ENCODE assay signal across 14 cellular contexts in the genomic region with DNA sequence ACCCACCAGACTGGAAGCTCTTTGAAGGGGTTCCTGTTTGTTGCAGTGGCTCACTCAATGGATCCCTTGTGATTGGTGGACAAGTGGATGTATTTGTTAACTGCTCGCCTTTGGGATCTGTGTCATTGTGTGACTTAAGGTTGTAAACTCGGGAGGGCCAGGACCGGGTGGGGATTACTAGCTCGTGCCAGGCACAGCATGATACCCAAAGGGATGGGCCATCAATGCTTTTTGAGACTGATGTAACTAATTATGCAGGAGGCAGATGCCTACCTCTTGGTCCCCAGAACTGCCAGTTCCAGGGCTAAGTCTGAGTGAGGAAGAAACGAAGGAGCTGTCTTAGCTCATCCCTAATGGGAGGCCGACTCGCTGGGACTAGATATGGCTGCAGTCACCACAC. TPM values are rescaled to one million over a fixed set of nuclear protein-coding genes. Genes with fewer than 3 reads are reported as not detected.
DNase-seq lines count a peak whose midpoint lies in the region; ATAC-seq and TF ChIP-seq lines count a peak whose summit lies in the region.
"Had no signal": no experiment of that assay in that cellular context is flagged by ENCODE, and none has a peak within 500 bp of the region (broad histone marks: within the 10 kb centered on the region; RNA-seq: fewer than 3 reads in every experiment).

No MANE protein-coding gene starts in this region.

- H3K4me3 Mint-ChIP-seq in stimulated activated naive CD8-positive, alpha-beta T cell treated with anti-CD3 and anti-CD28 coated beads, Interleukin-15, Interleukin-2, amounts not matched to agents 100 ng/mL and 50 ng/mL, for 24 hours, result peak overlapping the region; percentile 59
- peak overlapping the region; percentile 52 for H3K4me3 Mint-ChIP-seq in activated T-helper 17 cell treated with anti-CD3 and anti-CD28 coated beads, Interleukin-2, amount 50 U/mL, for 72 hours
- peak overlapping the region; percentile 82 for H3K4me3 Mint-ChIP-seq in type B pancreatic cell

- H3K36me3 Mint-ChIP-seq in stimulated activated naive CD8-positive, alpha-beta T cell treated with anti-CD3 and anti-CD28 coated beads, Interleukin-15, Interleukin-2, amounts not matched to agents 100 ng/mL and 50 ng/mL, for 24 hours (ENCODE audit: low read depth), result peaks cover 7% of the 10 kb centered on the region
- peaks cover 8% of the 10 kb centered on the region for H3K36me3 Mint-ChIP-seq in activated T-helper 17 cell treated with anti-CD3 and anti-CD28 coated beads, Interleukin-2, amount 50 U/mL, for 72 hours (ENCODE audit: low read depth)
- H3K36me3 Mint-ChIP-seq in type B pancreatic cell, result no peaks in the 10 kb centered on the region

- peaks cover 9% of the 10 kb centered on the region for H3K4me1 Mint-ChIP-seq in stimulated activated naive CD8-positive, alpha-beta T cell treated with anti-CD3 and anti-CD28 coated beads, Interleukin-15, Interleukin-2, amounts not matched to agents 100 ng/mL and 50 ng/mL, for 24 hours (ENCODE audit: low read depth)
- no peaks in the 10 kb centered on the region for H3K4me1 Mint-ChIP-seq in activated T-helper 17 cell treated with anti-CD3 and anti-CD28 coated beads, Interleukin-2, amount 50 U/mL, for 72 hours
- H3K4me1 Mint-ChIP-seq in type B pancreatic cell (ENCODE audit: unreplicated experiment), result no peaks in the 10 kb centered on the region

- no peak for ATAC-seq in stimulated activated naive CD8-positive, alpha-beta T cell treated with anti-CD3 and anti-CD28 coated beads, Interleukin-15, Interleukin-2, amounts not matched to agents 100 U/mL and 50 U/mL, for 24 hours
- no peak for ATAC-seq in activated T-helper 17 cell treated with anti-CD3 and anti-CD28 coated beads, Interleukin-2, amount 50 U/mL, for 72 hours (replicated peaks)
- ATAC-seq in HG03025 (IDR thresholded peaks at IDR 0.05; ENCODE audit: low FRiP score, unreplicated experiment), result no peak
- ATAC-seq: heart left ventricle, left colon, Right ventricle myocardium inferior had no signal

- H3K9me3 Mint-ChIP-seq in stimulated activated naive CD8-positive, alpha-beta T cell treated with anti-CD3 and anti-CD28 coated beads, Interleukin-15, Interleukin-2, amounts not matched to agents 100 ng/mL and 50 ng/mL, for 24 hours, result no peaks in the 10 kb centered on the region
- H3K9me3 Mint-ChIP-seq in activated T-helper 17 cell treated with anti-CD3 and anti-CD28 coated beads, Interleukin-2, amount 50 U/mL, for 72 hours, result no peaks in the 10 kb centered on the region
- H3K9me3 Mint-ChIP-seq in type B pancreatic cell, result no peaks in the 10 kb centered on the region

- DNase-seq in stimulated activated naive CD8-positive, alpha-beta T cell treated with anti-CD3 and anti-CD28 coated beads, Interleukin-15, Interleukin-2, amounts not matched to agents 100 U/mL and 50 U/mL, for 24 hours, result no peak
- peak; percentile 18 for DNase-seq in medulla oblongata (ENCODE audit: extremely low spot score)
- DNase-seq in type B pancreatic cell (ENCODE audit: extremely low spot score, unreplicated experiment), result no peak
- no peak for DNase-seq in dedifferentiated amniotic fluid mesenchymal stem cell (ENCODE audit: extremely low spot score)
- DNase-seq in NCI-H1436 treated with DMSO at 0.1 percent for 48 hours (lab: John Stamatoyannopoulos, UW), result no peak
- DNase-seq: BE2C, left colon, NCI-H2029 treated with DMSO at 0.1 percent for 48 hours, stomach had no signal

- H3K27ac Mint-ChIP-seq in stimulated activated naive CD8-positive, alpha-beta T cell treated with anti-CD3 and anti-CD28 coated beads, Interleukin-15, Interleukin-2, amounts not matched to agents 100 ng/mL and 50 ng/mL, for 24 hours, result no peak overlapping the region
- no peak overlapping the region for H3K27ac Mint-ChIP-seq in activated T-helper 17 cell treated with anti-CD3 and anti-CD28 coated beads, Interleukin-2, amount 50 U/mL, for 72 hours
- H3K27ac Mint-ChIP-seq in type B pancreatic cell, result no peak overlapping the region

- H3K27me3 Mint-ChIP-seq in stimulated activated naive CD8-positive, alpha-beta T cell treated with anti-CD3 and anti-CD28 coated beads, Interleukin-15, Interleukin-2, amounts not matched to agents 100 ng/mL and 50 ng/mL, for 24 hours, result peaks cover 4% of the 10 kb centered on the region
- no peaks in the 10 kb centered on the region for H3K27me3 Mint-ChIP-seq in activated T-helper 17 cell treated with anti-CD3 and anti-CD28 coated beads, Interleukin-2, amount 50 U/mL, for 72 hours
- peaks cover 40% of the 10 kb centered on the region for H3K27me3 Mint-ChIP-seq in type B pancreatic cell

- TF ChIP-seq CTCF in type B pancreatic cell (conservative IDR thresholded peaks at IDR 0.05), result no peak

RNA-seq across cellular contexts. Expression of a gene that starts 27.7 kb away (rescaled TPM):
- 10 to 100 TPM; 16.8 to 33.3 TPM for total RNA-seq in activated T-helper 17 cell treated with anti-CD3 and anti-CD28 coated beads, Interleukin-2, amount 50 U/mL, for 72 hours
- total RNA-seq in type B pancreatic cell (ENCODE audit: low replicate concordance), result 21.9 and 22.4 TPM in 2 replicates

RNA-seq across cellular contexts. Expression of a gene that starts 48.7 kb away (rescaled TPM):
- total RNA-seq in activated T-helper 17 cell treated with anti-CD3 and anti-CD28 coated beads, Interleukin-2, amount 50 U/mL, for 72 hours, result 10 to 100 TPM in 1 of 2 donors, 1 to 10 TPM in 1; 8.4 to 11.7 TPM
- total RNA-seq in type B pancreatic cell (ENCODE audit: low replicate concordance), result 20.9 and 24.0 TPM in 2 replicates
